ENCODE assay signal across 1 cellular context in the genomic region with DNA sequence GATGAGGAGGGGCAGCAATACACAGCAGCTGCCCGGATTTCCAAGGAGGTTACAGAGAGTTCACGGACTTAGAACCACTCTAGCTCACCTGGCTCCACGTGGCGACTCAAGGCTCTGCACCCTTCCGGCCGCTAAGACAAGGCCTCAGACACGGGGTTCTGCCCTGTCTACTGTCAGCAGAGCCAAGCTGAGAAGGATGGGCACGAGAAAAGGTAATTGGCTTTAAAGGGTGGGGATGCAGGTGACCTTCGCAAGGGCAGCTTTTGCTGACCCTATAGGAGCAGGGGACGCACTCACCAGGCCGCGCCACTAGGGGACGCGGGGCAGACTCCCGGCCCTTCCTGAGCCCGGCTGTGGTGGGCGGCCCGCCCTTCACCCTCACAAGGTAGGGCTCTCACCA.
TF ChIP-seq lines count a peak whose summit lies in the region.

No MANE protein-coding gene starts in this region.

TF ChIP-seq in GM23338, 12 proteins besides CTCF, POLR2A, EP300 and RAD21 (continued from another document):
- TF ChIP-seq, protein P1, sequence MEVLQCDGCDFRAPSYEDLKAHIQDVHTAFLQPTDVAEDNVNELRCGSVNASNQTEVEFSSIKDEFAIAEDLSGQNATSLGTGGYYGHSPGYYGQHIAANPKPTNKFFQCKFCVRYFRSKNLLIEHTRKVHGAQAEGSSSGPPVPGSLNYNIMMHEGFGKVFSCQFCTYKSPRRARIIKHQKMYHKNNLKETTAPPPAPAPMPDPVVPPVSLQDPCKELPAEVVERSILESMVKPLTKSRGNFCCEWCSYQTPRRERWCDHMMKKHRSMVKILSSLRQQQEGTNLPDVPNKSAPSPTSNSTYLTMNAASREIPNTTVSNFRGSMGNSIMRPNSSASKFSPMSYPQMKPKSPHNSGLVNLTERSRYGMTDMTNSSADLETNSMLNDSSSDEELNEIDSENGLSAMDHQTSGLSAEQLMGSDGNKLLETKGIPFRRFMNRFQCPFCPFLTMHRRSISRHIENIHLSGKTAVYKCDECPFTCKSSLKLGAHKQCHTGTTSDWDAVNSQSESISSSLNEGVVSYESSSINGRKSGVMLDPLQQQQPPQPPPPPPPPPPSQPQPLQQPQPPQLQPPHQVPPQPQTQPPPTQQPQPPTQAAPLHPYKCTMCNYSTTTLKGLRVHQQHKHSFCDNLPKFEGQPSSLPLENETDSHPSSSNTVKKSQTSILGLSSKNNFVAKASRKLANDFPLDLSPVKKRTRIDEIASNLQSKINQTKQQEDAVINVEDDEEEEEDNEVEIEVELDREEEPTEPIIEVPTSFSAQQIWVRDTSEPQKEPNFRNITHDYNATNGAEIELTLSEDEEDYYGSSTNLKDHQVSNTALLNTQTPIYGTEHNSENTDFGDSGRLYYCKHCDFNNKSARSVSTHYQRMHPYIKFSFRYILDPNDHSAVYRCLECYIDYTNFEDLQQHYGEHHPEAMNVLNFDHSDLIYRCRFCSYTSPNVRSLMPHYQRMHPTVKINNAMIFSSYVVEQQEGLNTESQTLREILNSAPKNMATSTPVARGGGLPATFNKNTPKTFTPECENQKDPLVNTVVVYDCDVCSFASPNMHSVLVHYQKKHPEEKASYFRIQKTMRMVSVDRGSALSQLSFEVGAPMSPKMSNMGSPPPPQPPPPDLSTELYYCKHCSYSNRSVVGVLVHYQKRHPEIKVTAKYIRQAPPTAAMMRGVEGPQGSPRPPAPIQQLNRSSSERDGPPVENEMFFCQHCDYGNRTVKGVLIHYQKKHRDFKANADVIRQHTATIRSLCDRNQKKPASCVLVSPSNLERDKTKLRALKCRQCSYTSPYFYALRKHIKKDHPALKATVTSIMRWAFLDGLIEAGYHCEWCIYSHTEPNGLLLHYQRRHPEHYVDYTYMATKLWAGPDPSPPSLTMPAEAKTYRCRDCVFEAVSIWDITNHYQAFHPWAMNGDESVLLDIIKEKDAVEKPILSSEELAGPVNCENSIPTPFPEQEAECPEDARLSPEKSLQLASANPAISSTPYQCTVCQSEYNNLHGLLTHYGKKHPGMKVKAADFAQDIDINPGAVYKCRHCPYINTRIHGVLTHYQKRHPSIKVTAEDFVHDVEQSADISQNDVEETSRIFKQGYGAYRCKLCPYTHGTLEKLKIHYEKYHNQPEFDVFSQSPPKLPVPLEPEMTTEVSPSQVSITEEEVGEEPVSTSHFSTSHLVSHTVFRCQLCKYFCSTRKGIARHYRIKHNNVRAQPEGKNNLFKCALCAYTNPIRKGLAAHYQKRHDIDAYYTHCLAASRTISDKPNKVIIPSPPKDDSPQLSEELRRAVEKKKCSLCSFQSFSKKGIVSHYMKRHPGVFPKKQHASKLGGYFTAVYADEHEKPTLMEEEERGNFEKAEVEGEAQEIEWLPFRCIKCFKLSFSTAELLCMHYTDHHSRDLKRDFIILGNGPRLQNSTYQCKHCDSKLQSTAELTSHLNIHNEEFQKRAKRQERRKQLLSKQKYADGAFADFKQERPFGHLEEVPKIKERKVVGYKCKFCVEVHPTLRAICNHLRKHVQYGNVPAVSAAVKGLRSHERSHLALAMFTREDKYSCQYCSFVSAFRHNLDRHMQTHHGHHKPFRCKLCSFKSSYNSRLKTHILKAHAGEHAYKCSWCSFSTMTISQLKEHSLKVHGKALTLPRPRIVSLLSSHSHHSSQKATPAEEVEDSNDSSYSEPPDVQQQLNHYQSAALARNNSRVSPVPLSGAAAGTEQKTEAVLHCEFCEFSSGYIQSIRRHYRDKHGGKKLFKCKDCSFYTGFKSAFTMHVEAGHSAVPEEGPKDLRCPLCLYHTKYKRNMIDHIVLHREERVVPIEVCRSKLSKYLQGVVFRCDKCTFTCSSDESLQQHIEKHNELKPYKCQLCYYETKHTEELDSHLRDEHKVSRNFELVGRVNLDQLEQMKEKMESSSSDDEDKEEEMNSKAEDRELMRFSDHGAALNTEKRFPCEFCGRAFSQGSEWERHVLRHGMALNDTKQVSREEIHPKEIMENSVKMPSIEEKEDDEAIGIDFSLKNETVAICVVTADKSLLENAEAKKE (CRISPR knock-in tag; IDR thresholded peaks at IDR 0.05), result peak; percentile 40; the same call in 1 of the 2 replicates
